In genomic region chr1:154616659-154617345, GRCh38 we compare ENCODE assay signal across 27 cellular contexts. TPM values are rescaled to one million over a fixed set of nuclear protein-coding genes. Genes with fewer than 3 reads are reported as not detected.
DNase-seq lines count a peak whose midpoint lies in the region; TF ChIP-seq lines count a peak whose summit lies in the region.
"Had no signal": no experiment of that assay in that cellular context is flagged by ENCODE, and none has a peak within 500 bp of the region (broad histone marks: within the 10 kb centered on the region; RNA-seq: fewer than 3 reads in every experiment).

No MANE protein-coding gene starts in this region.

- no peaks in the 10 kb centered on the region for H3K27me3 ChIP-seq in prostate gland (replicated peaks; ENCODE audit: insufficient read depth)
- H3K27me3 ChIP-seq: breast epithelium, colonic mucosa, heart right ventricle, suprapubic skin, uterus had no signal

- no peaks in the 10 kb centered on the region for H3K4me1 ChIP-seq in prostate gland (replicated peaks)
- H3K4me1 ChIP-seq: colonic mucosa, suprapubic skin had no signal

- H3K27ac Mint-ChIP-seq in activated naive CD8-positive, alpha-beta T cell = peak overlapping the region; percentile 37
- H3K27ac Mint-ChIP-seq: activated CD4-positive, alpha-beta T cell treated with anti-CD3 and anti-CD28 coated beads, Interleukin-2, amount 10 ng/mL, durations not matched to agents 7 days and 5 days; CD4-positive, alpha-beta T cell; stimulated activated memory B cell treated with anti-CD40 and anti-IgM and Interleukin-4, amounts not matched to agents 10 μg/mL and 1 μg/mL and 100 μg/mL, for 72 hours had no signal

- H3K36me3 Mint-ChIP-seq in activated naive CD8-positive, alpha-beta T cell = peaks cover 2% of the 10 kb centered on the region

- H3K36me3 ChIP-seq in prostate gland = no peaks in the 10 kb centered on the region
- H3K36me3 ChIP-seq: breast epithelium, colonic mucosa, suprapubic skin, uterus had no signal

- peak; percentile 75 for DNase-seq in NCI-H226
- peak; percentile 77 for DNase-seq in fibroblast of the aortic adventitia (ENCODE audit: low read depth)
- DNase-seq in pulmonary artery endothelial cell (ENCODE audit: low read depth, low spot score) = peak; percentile 45
- no peak for DNase-seq in CD1c-positive myeloid dendritic cell (ENCODE audit: extremely low spot score)
- DNase-seq in prostate gland (ENCODE audit: low spot score) = no peak
- no peak for DNase-seq in retina
- DNase-seq: activated CD4-positive, alpha-beta T cell treated with anti-CD3 and anti-CD28 coated beads, Interleukin-2, amount 10 ng/mL, durations not matched to agents 7 days and 5 days; activated CD8-positive, alpha-beta memory T cell treated with anti-CD3 and anti-CD28 coated beads, Interleukin-2, amount 50 U/mL, for 4 hours; activated effector memory CD4-positive, alpha-beta T cell treated with anti-CD3 and anti-CD28 coated beads, Interleukin-2, amount 50 U/mL, for 16 hours; CD4-positive, alpha-beta T cell; colonic mucosa; DMS 273 treated with DMSO at 0.1 percent for 48 hours; heart right ventricle; mucosa of descending colon; NCI-H1105; NCI-H2081; nephron progenitor cell; PC-9; posterior cingulate gyrus; stimulated activated CD4-positive, alpha-beta T cell treated with anti-CD3 and anti-CD28 coated beads, Interleukin-2, amount 100 ng/mL, for 24 hours; uterus had no signal

- no peaks in the 10 kb centered on the region for H3K27me3 Mint-ChIP-seq in activated naive CD8-positive, alpha-beta T cell
- H3K27me3 Mint-ChIP-seq: activated CD4-positive, alpha-beta T cell treated with anti-CD3 and anti-CD28 coated beads, Interleukin-2, amount 10 ng/mL, durations not matched to agents 7 days and 5 days; CD4-positive, alpha-beta T cell; stimulated activated memory B cell treated with anti-CD40 and anti-IgM and Interleukin-4, amounts not matched to agents 10 μg/mL and 1 μg/mL and 100 μg/mL, for 72 hours had no signal

- H3K9me3 Mint-ChIP-seq in activated naive CD8-positive, alpha-beta T cell (ENCODE audit: low read depth) = no peaks in the 10 kb centered on the region
- H3K9me3 Mint-ChIP-seq: activated CD4-positive, alpha-beta T cell treated with anti-CD3 and anti-CD28 coated beads, Interleukin-2, amount 10 ng/mL, durations not matched to agents 7 days and 5 days; CD4-positive, alpha-beta T cell; nephron progenitor cell; stimulated activated memory B cell treated with anti-CD40 and anti-IgM and Interleukin-4, amounts not matched to agents 10 μg/mL and 1 μg/mL and 100 μg/mL, for 72 hours had no signal

- H3K4me3 ChIP-seq in fibroblast of the aortic adventitia (ENCODE audit: low read depth, low read length) = no peak overlapping the region
- H3K4me3 ChIP-seq in prostate gland = no peak overlapping the region
- H3K4me3 ChIP-seq: breast epithelium, colonic mucosa, heart right ventricle, mucosa of descending colon, PC-9, skin epidermis, suprapubic skin, uterus had no signal

- intact Hi-C loops in prostate gland (cut with DNase I) = no loop called here

- peaks cover 55% of the 10 kb centered on the region for H3K4me1 Mint-ChIP-seq in activated naive CD8-positive, alpha-beta T cell (ENCODE audit: low read depth)

- TF ChIP-seq CTCF in fibroblast of the aortic adventitia (IDR thresholded peaks at IDR 0.05; ENCODE audit: insufficient read depth, low read length) (no peak), prostate gland (IDR thresholded peaks at IDR 0.05) (no peak)

- no peak overlapping the region for H3K4me3 Mint-ChIP-seq in activated naive CD8-positive, alpha-beta T cell
- H3K4me3 Mint-ChIP-seq: activated CD4-positive, alpha-beta T cell treated with anti-CD3 and anti-CD28 coated beads, Interleukin-2, amount 10 ng/mL, durations not matched to agents 7 days and 5 days; CD4-positive, alpha-beta T cell; nephron progenitor cell; stimulated activated memory B cell treated with anti-CD40 and anti-IgM and Interleukin-4, amounts not matched to agents 10 μg/mL and 1 μg/mL and 100 μg/mL, for 72 hours had no signal

- no peak for TF ChIP-seq POLR2A in prostate gland (IDR thresholded peaks at IDR 0.05)

- no peak overlapping the region for H3K27ac ChIP-seq in prostate gland
- H3K27ac ChIP-seq: breast epithelium, colonic mucosa, heart right ventricle, PC-9, skin epidermis, suprapubic skin, uterus had no signal

- WGBS in prostate gland = 88% methylated on average over 5 of the region's 5 CpGs

- H3K9me3 ChIP-seq in prostate gland = no peaks in the 10 kb centered on the region
- H3K9me3 ChIP-seq: breast epithelium, colonic mucosa, heart right ventricle, mucosa of descending colon, suprapubic skin, uterus had no signal

RNA-seq across cellular contexts. Expression of gene ADAR, which starts 8.8 kb away (rescaled TPM):
- total RNA-seq in fibroblast of the aortic adventitia (ENCODE audit: low replicate concordance) (114 and 115 TPM in 2 replicates), pulmonary artery endothelial cell (81.5 and 107 TPM in 2 replicates), prostate gland (100 to 1,000 TPM in 1 of 2 donors, 10 to 100 TPM in 1; 98.1 to 181 TPM)

RNA-seq across cellular contexts. Expression of gene CHRNB2, which starts 49.2 kb away (rescaled TPM):
- under 0.01 TPM in 1 of 2 replicates, not detected in the other for total RNA-seq in fibroblast of the aortic adventitia (ENCODE audit: low replicate concordance)
- under 0.01 TPM in 1 of 2 replicates, not detected in the other for total RNA-seq in pulmonary artery endothelial cell
- under 1 TPM; 0.05 to 0.74 TPM for total RNA-seq in prostate gland
- total RNA-seq: activated CD4-positive, alpha-beta T cell treated with anti-CD3 and anti-CD28 coated beads, Interleukin-2, amount 10 ng/mL, durations not matched to agents 7 days and 5 days; CD4-positive, alpha-beta T cell; PC-9; T-helper 1 cell treated with Interleukin-12 subunit alpha and Interleukin-12 subunit beta and Interleukin-4 antibody, amounts not matched to agents 30 ng/mL and 1 ng/mL, for 36 hours had no signal

RNA-seq across cellular contexts. Expression of gene UBE2Q1, which starts 58.3 kb away (rescaled TPM):
- 18.6 and 26.1 TPM in 2 replicates for total RNA-seq in fibroblast of the aortic adventitia (ENCODE audit: low replicate concordance)
- 34.9 and 39.6 TPM in 2 replicates for total RNA-seq in pulmonary artery endothelial cell
- 10 to 100 TPM; 24.7 to 43.7 TPM for total RNA-seq in prostate gland

Comparison
In these comparisons a context has a peak if more than half of its experiments do, and no peak if none do; other contexts are left out.
1. DNase-seq: peak in NCI-H226 (single experiment), fibroblast of the aortic adventitia (single experiment) and pulmonary artery endothelial cell (single experiment); none in CD1c-positive myeloid dendritic cell (single experiment), prostate gland (single experiment) and retina (single experiment).